ENCODE assay signal across 12 cellular contexts in genomic region chr5:68380071-68380470, GRCh38.
"Had no signal": no experiment of that assay in that cellular context is flagged by ENCODE, and none has a peak within 500 bp of the region (broad histone marks: within the 10 kb centered on the region; RNA-seq: fewer than 3 reads in every experiment).

No MANE protein-coding gene starts in this region.

- H3K27ac ChIP-seq: VCaP had no signal

- H3K27ac Mint-ChIP-seq: type B pancreatic cell had no signal

- DNase-seq: activated CD4-positive, alpha-beta T cell treated with anti-CD3 and anti-CD28 coated beads for 4 hours; activated gamma-delta T cell; activated naive CD8-positive, alpha-beta T cell treated with anti-CD3 and anti-CD28 coated beads for 36 hours; anterior cingulate cortex; cerebellar nuclear complex; hippocampal formation; left ventricle myocardium superior; mesendoderm; posterior cingulate gyrus; small intestine had no signal

- H3K36me3 Mint-ChIP-seq: type B pancreatic cell had no signal

- FAIRE-seq: small intestine had no signal

- H3K27me3 Mint-ChIP-seq: activated naive CD8-positive, alpha-beta T cell treated with anti-CD3 and anti-CD28 coated beads for 36 hours had no signal

- H3K4me3 Mint-ChIP-seq: activated naive CD8-positive, alpha-beta T cell treated with anti-CD3 and anti-CD28 coated beads for 36 hours; type B pancreatic cell had no signal

- ATAC-seq: left ventricle myocardium superior had no signal

- H3K9me3 Mint-ChIP-seq: activated naive CD8-positive, alpha-beta T cell treated with anti-CD3 and anti-CD28 coated beads for 36 hours had no signal
